ENCODE assay signal across 8 cellular contexts in genomic region chr5:80346055-80346454, GRCh38. TPM values are rescaled to one million over a fixed set of nuclear protein-coding genes. Genes with fewer than 3 reads are reported as not detected.
DNase-seq lines count a peak whose midpoint lies in the region; TF ChIP-seq lines count a peak whose summit lies in the region.

No MANE protein-coding gene starts in this region.

- no peak overlapping the region for H3K4me3 ChIP-seq in MG63

- TF ChIP-seq CTCF in GM10266 (IDR thresholded peaks at IDR 0.05; ENCODE audit: control insufficient read depth, insufficient read depth, low read depth, missing control alignments): peak; percentile 54

- no peaks in the 10 kb centered on the region for H3K36me3 ChIP-seq in MG63

- no peaks in the 10 kb centered on the region for H3K36me3 Mint-ChIP-seq in activated T-cell treated with anti-CD3 and anti-CD28 coated beads, Interleukin-2, amount 50 U/mL, for 24 hours (ENCODE audit: low read depth)

- peaks cover under 1% of the 10 kb centered on the region; the same call in 1 of the 2 replicates for H3K27me3 ChIP-seq in MG63

- DNase-seq in A172 (ENCODE audit: low spot score) (peak; percentile 14), GM10266 (ENCODE audit: extremely low spot score) (peak; percentile 42), NCI-H345 treated with DMSO at 0.1 percent for 48 hours (lab: John Stamatoyannopoulos, UW; ENCODE audit: unreplicated experiment) (peak; percentile 7), islet precursor cell (peak; percentile 64), MG63 (no peak), NCI-H1930 (lab: John Stamatoyannopoulos, UW) (no peak)
- peak; percentile 39 for DNase-seq in activated T-cell treated with anti-CD3 and anti-CD28 coated beads, Interleukin-2, amount 50 U/mL, for 24 hours
- peak in 4 of 6 experiments; percentile 16 to 51 (median 26) for DNase-seq in stimulated activated naive CD4-positive, alpha-beta T cell (lab: John Stamatoyannopoulos, UW)

- peaks cover 4% of the 10 kb centered on the region for H3K4me1 Mint-ChIP-seq in activated T-cell treated with anti-CD3 and anti-CD28 coated beads, Interleukin-2, amount 50 U/mL, for 24 hours (ENCODE audit: low read depth)

- H3K27me3 Mint-ChIP-seq in activated T-cell treated with anti-CD3 and anti-CD28 coated beads, Interleukin-2, amount 50 U/mL, for 24 hours: no peaks in the 10 kb centered on the region

- no peak overlapping the region for H3K4me3 Mint-ChIP-seq in activated T-cell treated with anti-CD3 and anti-CD28 coated beads, Interleukin-2, amount 50 U/mL, for 24 hours

- H3K9me3 ChIP-seq in MG63: no peaks in the 10 kb centered on the region

- H3K9me3 Mint-ChIP-seq in activated T-cell treated with anti-CD3 and anti-CD28 coated beads, Interleukin-2, amount 50 U/mL, for 24 hours: no peaks in the 10 kb centered on the region

- no peak overlapping the region for H3K27ac Mint-ChIP-seq in activated T-cell treated with anti-CD3 and anti-CD28 coated beads, Interleukin-2, amount 50 U/mL, for 24 hours

RNA-seq across cellular contexts. Expression of gene SPZ1, which starts 26.3 kb away (rescaled TPM):
- not detected in 2 replicates for total RNA-seq in A172 (2014; rRNA removed; shearing (Covaris generic))
- total RNA-seq in MG63 (2014; rRNA removed; shearing (Covaris generic); ENCODE audit: low replicate concordance): not detected in 2 replicates

Comparison
In these comparisons a context has a peak if more than half of its experiments do, and no peak if none do; other contexts are left out.
1. DNase-seq: peak in A172 (single experiment), GM10266 (single experiment), NCI-H345 treated with DMSO at 0.1 percent for 48 hours (single experiment), activated T-cell treated with anti-CD3 and anti-CD28 coated beads, Interleukin-2, amount 50 U/mL, for 24 hours (single experiment), islet precursor cell (single experiment) and stimulated activated naive CD4-positive, alpha-beta T cell (4 of 6); none in MG63 (single experiment) and NCI-H1930 (0 of 2).